In genomic region chr11:1762537-1763302, GRCh38 we compare ENCODE assay signal across 8 cellular contexts. TPM values are rescaled to one million over a fixed set of nuclear protein-coding genes. Genes with fewer than 3 reads are reported as not detected.
DNase-seq lines count a peak whose midpoint lies in the region; TF ChIP-seq lines count a peak whose summit lies in the region.

No MANE protein-coding gene starts in this region.

- H3K27ac ChIP-seq in RWPE1: peak overlapping the region; percentile 93

- POLR2A ChIA-PET in RWPE1 (lab: Yijun Ruan, JAX; ENCODE audit: low non-redundant PET): interaction anchor here (0.6 to 1.2 kb wide), 6 partner anchors 28 to 206 kb away, joined by 3 to 7 read pairs (median 3); no protein-coding TSS in a partner anchor

- CTCF ChIA-PET in RWPE1 (lab: Yijun Ruan, JAX): interaction anchor here (0.5 to 2.3 kb wide), 4 partner anchors 69 to 1122 kb away, joined by 3 to 20 read pairs (median 5); partner anchors contain the start of gene SYT8

- H3K36me3 Mint-ChIP-seq in activated CD4-positive, alpha-beta T cell treated with anti-CD3 and anti-CD28 coated beads, Interleukin-2, amount 10 ng/mL, durations not matched to agents 24 days and 14 days (ENCODE audit: low read depth): peaks cover 2% of the 10 kb centered on the region
- no peaks in the 10 kb centered on the region for H3K36me3 Mint-ChIP-seq in neural crest cell (ENCODE audit: low read depth)

- TF ChIP-seq CTCF in RWPE1 (conservative IDR thresholded peaks at IDR 0.05; ENCODE audit: low read depth): no peak
- no peak for TF ChIP-seq CTCF in neural crest cell (conservative IDR thresholded peaks at IDR 0.05)

- no peak for TF ChIP-seq POLR2A in erythroblast (IDR thresholded peaks at IDR 0.05; ENCODE audit: low read length)

- no peaks in the 10 kb centered on the region for H3K9me3 Mint-ChIP-seq in activated CD4-positive, alpha-beta T cell treated with anti-CD3 and anti-CD28 coated beads, Interleukin-2, amount 10 ng/mL, durations not matched to agents 24 days and 14 days
- no peaks in the 10 kb centered on the region for H3K9me3 Mint-ChIP-seq in neural crest cell

- H3K27ac Mint-ChIP-seq in activated CD4-positive, alpha-beta T cell treated with anti-CD3 and anti-CD28 coated beads, Interleukin-2, amount 10 ng/mL, durations not matched to agents 24 days and 14 days: peak overlapping the region; percentile 5
- H3K27ac Mint-ChIP-seq in neural crest cell (ENCODE audit: unreplicated experiment): no peak overlapping the region

- intact Hi-C loops in activated CD4-positive, alpha-beta T cell treated with anti-CD3 and anti-CD28 coated beads, Interleukin-2, amount 10 ng/mL, durations not matched to agents 24 days and 14 days (cut with micrococcal nuclease): no loop called here

- no peaks in the 10 kb centered on the region for H3K27me3 Mint-ChIP-seq in activated CD4-positive, alpha-beta T cell treated with anti-CD3 and anti-CD28 coated beads, Interleukin-2, amount 10 ng/mL, durations not matched to agents 24 days and 14 days
- no peaks in the 10 kb centered on the region for H3K27me3 Mint-ChIP-seq in neural crest cell (ENCODE audit: low read depth)

- peaks cover 31% of the 10 kb centered on the region for H3K4me1 Mint-ChIP-seq in activated CD4-positive, alpha-beta T cell treated with anti-CD3 and anti-CD28 coated beads, Interleukin-2, amount 10 ng/mL, durations not matched to agents 24 days and 14 days
- H3K4me1 Mint-ChIP-seq in neural crest cell: peaks cover 5% of the 10 kb centered on the region

- peak overlapping the region; percentile 63 for H3K4me3 Mint-ChIP-seq in activated CD4-positive, alpha-beta T cell treated with anti-CD3 and anti-CD28 coated beads, Interleukin-2, amount 10 ng/mL, durations not matched to agents 24 days and 14 days
- peak overlapping the region; percentile 86 for H3K4me3 Mint-ChIP-seq in neural crest cell

- DNase-seq in activated CD4-positive, alpha-beta T cell treated with anti-CD3 and anti-CD28 coated beads, Interleukin-2, amount 10 ng/mL, durations not matched to agents 24 days and 14 days: no peak
- DNase-seq in activated CD4-positive, alpha-beta T cell treated with anti-CD3 and anti-CD28 coated beads for 4 hours: no peak
- DNase-seq in RWPE1 (ENCODE audit: low spot score) (peak; percentile 89), erythroblast (lab: John Stamatoyannopoulos, UW) (peak; percentile 32 to 61), neural crest cell (ENCODE audit: low read depth, low spot score) (no peak), SHP77 (lab: John Stamatoyannopoulos, UW) (no peak), NCI-H526 treated with DMSO at 0.1 percent for 48 hours (lab: John Stamatoyannopoulos, UW) (no peak), NCI-H1694 treated with DMSO at 0.1 percent for 48 hours (lab: John Stamatoyannopoulos, UW) (no peak)

RNA-seq across cellular contexts. Expression of gene CTSD, which starts 1.0 kb away (rescaled TPM):
- 59.8 and 66.1 TPM in 2 replicates for total RNA-seq in activated CD4-positive, alpha-beta T cell treated with anti-CD3 and anti-CD28 coated beads, Interleukin-2, amount 10 ng/mL, durations not matched to agents 24 days and 14 days
- total RNA-seq in neural crest cell: 95.5 and 109 TPM in 2 replicates

RNA-seq across cellular contexts. Expression of gene IFITM10, which starts 12.3 kb away (rescaled TPM):
- total RNA-seq in activated CD4-positive, alpha-beta T cell treated with anti-CD3 and anti-CD28 coated beads, Interleukin-2, amount 10 ng/mL, durations not matched to agents 24 days and 14 days: 0.12 and 0.14 TPM in 2 replicates
- total RNA-seq in neural crest cell: 0.66 TPM in 1 of 2 replicates, not detected in the other

Comparison
In these comparisons a context has a peak if more than half of its experiments do, and no peak if none do; other contexts are left out.
1. DNase-seq: peak in RWPE1 (single experiment) and erythroblast (2 of 2); none in activated CD4-positive, alpha-beta T cell treated with anti-CD3 and anti-CD28 coated beads, Interleukin-2, amount 10 ng/mL, durations not matched to agents 24 days and 14 days (single experiment), activated CD4-positive, alpha-beta T cell treated with anti-CD3 and anti-CD28 coated beads for 4 hours (0 of 2), neural crest cell (single experiment), SHP77 (0 of 2), NCI-H526 treated with DMSO at 0.1 percent for 48 hours (single experiment) and NCI-H1694 treated with DMSO at 0.1 percent for 48 hours (single experiment).